ENCODE assay signal across 9 cellular contexts in the genomic region with DNA sequence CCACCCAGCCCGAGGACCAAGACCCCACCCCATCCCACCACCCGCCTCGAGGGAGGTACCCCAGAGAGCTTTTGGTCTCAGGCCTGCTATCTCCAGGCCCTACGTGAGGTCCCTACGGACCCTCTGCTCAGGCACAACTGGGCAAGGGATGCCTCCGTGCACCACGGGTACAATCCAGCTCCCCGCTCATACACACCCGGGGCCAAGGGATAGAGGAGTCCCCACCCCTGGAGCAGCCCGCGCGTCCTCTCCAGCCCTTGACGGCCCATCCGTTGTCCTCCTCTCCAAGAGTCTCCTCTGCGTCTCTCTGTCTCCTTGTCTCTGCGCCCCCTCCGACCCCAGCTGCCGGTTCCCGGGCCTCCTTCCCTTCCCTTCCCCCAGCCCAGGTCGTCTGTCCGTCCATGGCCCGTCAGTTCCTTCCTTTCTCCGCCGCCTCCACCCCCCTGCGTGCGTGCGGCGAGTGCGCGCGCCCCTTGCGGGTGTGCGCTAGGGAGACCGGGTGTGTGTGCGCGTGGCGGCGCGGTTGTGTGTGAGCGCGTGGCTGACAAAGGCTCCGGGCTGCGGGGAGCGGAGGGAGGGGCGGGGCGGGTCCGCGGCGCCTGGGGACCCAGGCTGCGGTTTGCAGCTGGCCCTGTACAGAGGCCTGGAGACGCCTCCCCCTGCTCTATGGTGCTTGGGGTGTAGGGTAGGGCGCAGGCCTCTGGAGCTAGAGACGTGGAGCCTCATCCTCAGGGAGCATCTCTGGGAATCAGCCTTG. TPM values are rescaled to one million over a fixed set of nuclear protein-coding genes. Genes with fewer than 3 reads are reported as not detected.
DNase-seq lines count a peak whose midpoint lies in the region; ATAC-seq, FAIRE-seq and TF ChIP-seq lines count a peak whose summit lies in the region.
"Had no signal": no experiment of that assay in that cellular context is flagged by ENCODE, and none has a peak within 500 bp of the region (broad histone marks: within the 10 kb centered on the region; RNA-seq: fewer than 3 reads in every experiment).

No MANE protein-coding gene starts in this region.

- intact Hi-C loops in endothelial cell of umbilical vein (cut with micrococcal nuclease), result loop anchor here (2.0 kb wide), 1 partner anchor 71 kb away; no protein-coding TSS in a partner anchor

- H3K79me2 ChIP-seq in endothelial cell of umbilical vein (ENCODE audit: control insufficient read depth, insufficient read depth, low read length), result no peaks in the 10 kb centered on the region

- BruUV-seq in endothelial cell of umbilical vein (replicated peaks; lab: Mats Ljungman, UMichigan), result no TSS peak

- no peaks in the 10 kb centered on the region for H3K9me1 ChIP-seq in endothelial cell of umbilical vein (replicated peaks; ENCODE audit: control insufficient read depth, extremely low read depth, insufficient read depth, low read length)

- POLR2A ChIA-PET in endothelial cell of umbilical vein (lab: Charles Lee), result interaction anchor here (2.4 kb wide), 1 partner anchor 39 kb away, joined by 8 read pairs; no protein-coding TSS in a partner anchor

- peak in 1 of 2 donors; percentile 7 for ATAC-seq in natural killer cell treated with Interleukin-12 subunit alpha and Interleukin-12 subunit beta and Interleukin-15 and Interleukin-18, amount 100 ng/mL, for 72 hours
- ATAC-seq in omental fat pad (ENCODE audit: low FRiP score), result no peak

- peak overlapping the region; percentile 44 for H3K4me2 ChIP-seq in endothelial cell of umbilical vein (ENCODE audit: insufficient read depth, low read length)

- peak overlapping the region; percentile 19 to 84 (median 50) for H3K4me3 ChIP-seq in endothelial cell of umbilical vein (replicated peaks in 1 of 3; ENCODE audit: insufficient read depth in 1 of 3, low read depth in 1 of 3, low read length in 3 of 3)

- no peak overlapping the region for H3K27ac Mint-ChIP-seq in natural killer cell treated with Interleukin-12 subunit alpha and Interleukin-12 subunit beta and Interleukin-15 and Interleukin-18, amount 100 ng/mL, for 72 hours

- H4K20me1 ChIP-seq in endothelial cell of umbilical vein (replicated peaks; ENCODE audit: control insufficient read depth, extremely low read depth, insufficient read depth, low read length), result no peaks in the 10 kb centered on the region

- no peaks in the 10 kb centered on the region for H3K27me3 ChIP-seq in endothelial cell of umbilical vein (ENCODE audit: control insufficient read depth in 2 of 2, insufficient read depth in 2 of 2, low read length in 2 of 2)

- H3K27me3 Mint-ChIP-seq in natural killer cell treated with Interleukin-12 subunit alpha and Interleukin-12 subunit beta and Interleukin-15 and Interleukin-18, amount 100 ng/mL, for 72 hours, result peaks cover 26 to 31% of the 10 kb centered on the region in 2 donors

- CTCF ChIA-PET in endothelial cell of umbilical vein (lab: Charles Lee), result interaction anchor here (0.8 to 3.9 kb wide), 10 partner anchors 9 to 79 kb away, joined by 3 to 31 read pairs (median 4); no protein-coding TSS in a partner anchor

- H3K36me3 ChIP-seq in endothelial cell of umbilical vein (ENCODE audit: control insufficient read depth in 2 of 2, extremely low read depth in 1 of 2, insufficient read depth in 2 of 2, low read length in 2 of 2), result peaks cover 0 to 4% of the 10 kb centered on the region in 2 experiments

- H3K4me3 Mint-ChIP-seq in natural killer cell treated with Interleukin-12 subunit alpha and Interleukin-12 subunit beta and Interleukin-15 and Interleukin-18, amount 100 ng/mL, for 72 hours, result peak overlapping the region; percentile 77

- dilution Hi-C loops in endothelial cell of umbilical vein (cut with MboI; ENCODE audit: extremely low pct_ligation_motif_present, low sequenced_read_pairs), result no loop called here

- DNase-seq in DMS53 (lab: John Stamatoyannopoulos, UW), result peak; percentile 74
- no peak for DNase-seq in DMS53 treated with DMSO at 0.1 percent for 48 hours (lab: John Stamatoyannopoulos, UW; ENCODE audit: unreplicated experiment)
- peak; percentile 44 for DNase-seq in SW480 (ENCODE audit: low spot score)
- DNase-seq in endothelial cell of umbilical vein (ENCODE audit: low read depth, low spot score), result peak; percentile 69
- no peak for DNase-seq in natural killer cell treated with Interleukin-12 subunit alpha and Interleukin-12 subunit beta and Interleukin-15 and Interleukin-18, amount 100 ng/mL, for 72 hours (ENCODE audit: low spot score)
- DNase-seq in COLO829 (ENCODE audit: low spot score), result no peak
- no peak for DNase-seq in omental fat pad (ENCODE audit: low spot score)
- DNase-seq in NCI-H774 (lab: John Stamatoyannopoulos, UW), result no peak

- no peaks in the 10 kb centered on the region for H3K9me3 Mint-ChIP-seq in natural killer cell treated with Interleukin-12 subunit alpha and Interleukin-12 subunit beta and Interleukin-15 and Interleukin-18, amount 100 ng/mL, for 72 hours

- H2AFZ ChIP-seq in endothelial cell of umbilical vein (ENCODE audit: low read depth, low read length), result peak overlapping the region; percentile 33

- H3K27ac ChIP-seq in endothelial cell of umbilical vein (ENCODE audit: insufficient read depth, low read depth, low read length), result peak overlapping the region; percentile 12

- H3K36me3 Mint-ChIP-seq in natural killer cell treated with Interleukin-12 subunit alpha and Interleukin-12 subunit beta and Interleukin-15 and Interleukin-18, amount 100 ng/mL, for 72 hours, result no peaks in the 10 kb centered on the region

- no peaks in the 10 kb centered on the region for H3K9me3 ChIP-seq in endothelial cell of umbilical vein (replicated peaks; ENCODE audit: control insufficient read depth, insufficient read depth, low read length)

- H3K4me1 ChIP-seq in endothelial cell of umbilical vein (ENCODE audit: control insufficient read depth, extremely low read depth, insufficient read depth, low read length), result peaks cover 28% of the 10 kb centered on the region

- no peak for TF ChIP-seq POLR2A in endothelial cell of umbilical vein (IDR thresholded peaks at IDR 0.05; ENCODE audit: low read depth, low read length)

- peaks cover 13 to 16% of the 10 kb centered on the region in 2 donors for H3K4me1 Mint-ChIP-seq in natural killer cell treated with Interleukin-12 subunit alpha and Interleukin-12 subunit beta and Interleukin-15 and Interleukin-18, amount 100 ng/mL, for 72 hours (ENCODE audit: low read depth in 2 of 2)

- peak overlapping the region; percentile 35 for H3K9ac ChIP-seq in endothelial cell of umbilical vein (replicated peaks; ENCODE audit: extremely low read depth, insufficient read depth, low read length)

- TF ChIP-seq CTCF in endothelial cell of umbilical vein (IDR thresholded peaks at IDR 0.05; ENCODE audit: extremely low read depth in 1 of 2, insufficient read depth in 1 of 2, low read depth in 1 of 2, low read length in 2 of 2), result peak in 1 of 2 donors; percentile 21
- TF ChIP-seq CTCF in omental fat pad (IDR thresholded peaks at IDR 0.05), result no peak

- FAIRE-seq in endothelial cell of umbilical vein (lab: Jason Lieb, UNC), result no peak
- FAIRE-seq: A204.1 had no signal

TF ChIP-seq in endothelial cell of umbilical vein, 7 proteins besides CTCF, POLR2A, EP300 and RAD21:
- no peak for TF ChIP-seq FOS (IDR thresholded peaks at IDR 0.05; ENCODE audit: borderline replicate concordance, insufficient read depth, low read length)
- TF ChIP-seq, protein P1, sequence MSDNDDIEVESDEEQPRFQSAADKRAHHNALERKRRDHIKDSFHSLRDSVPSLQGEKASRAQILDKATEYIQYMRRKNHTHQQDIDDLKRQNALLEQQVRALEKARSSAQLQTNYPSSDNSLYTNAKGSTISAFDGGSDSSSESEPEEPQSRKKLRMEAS (IDR thresholded peaks at IDR 0.05; ENCODE audit: insufficient read depth, insufficient read length), result peak; percentile 41
- peak; percentile 51 for TF ChIP-seq POLR2AphosphoS5 (IDR thresholded peaks at IDR 0.05; ENCODE audit: insufficient read depth, low read depth, low read length)
TF ChIP-seq in endothelial cell of umbilical vein: peak in this region for 2.

RNA-seq across cellular contexts. Expression of a gene that starts 0.9 kb away (rescaled TPM):
- total RNA-seq in endothelial cell of umbilical vein (56.6 and 77.3 TPM in 2 replicates), omental fat pad (10 to 100 TPM in 3 of 4 donors, 1 to 10 TPM in 1; 6.0 to 46.0 (median 22.6) TPM)
- polyA plus RNA-seq in endothelial cell of umbilical vein, result 70.2 and 77.3 TPM in 2 replicates
- 47.5 and 59.9 TPM in 2 replicates for polyA plus RNA-seq in endothelial cell of umbilical vein (2011; cell fraction: cytosol; rRNA removed)
- 70.4 and 94.6 TPM in 2 replicates for polyA plus RNA-seq in endothelial cell of umbilical vein (2011; cell fraction: nucleus; rRNA removed)
- 16.2 and 28.4 TPM in 2 replicates for polyA plus RNA-seq in endothelial cell of umbilical vein (2012)
- 46.1 and 59.7 TPM in 2 replicates for polyA minus RNA-seq in endothelial cell of umbilical vein
- not detected for polyA minus RNA-seq in endothelial cell of umbilical vein (2011; cell fraction: cytosol; rRNA and poly(A)+ RNA removed)
- 21.3 and 41.6 TPM in 2 replicates for polyA minus RNA-seq in endothelial cell of umbilical vein (2011; cell fraction: nucleus; rRNA and poly(A)+ RNA removed)
- not detected for total RNA-seq in natural killer cell treated with Interleukin-12 subunit alpha and Interleukin-12 subunit beta and Interleukin-15 and Interleukin-18, amount 100 ng/mL, for 72 hours

RNA-seq across cellular contexts. Expression of a gene that starts 55.6 kb away (rescaled TPM):
- total RNA-seq in endothelial cell of umbilical vein (78.1 and 79.2 TPM in 2 replicates), omental fat pad (100 to 1,000 TPM in 1 of 4 donors, 10 to 100 TPM in 3; 33.1 to 142 (median 39.1) TPM)
- 26.8 and 29.3 TPM in 2 replicates for polyA plus RNA-seq in endothelial cell of umbilical vein
- polyA plus RNA-seq in endothelial cell of umbilical vein (2011; cell fraction: cytosol; rRNA removed), result 23.1 and 28.2 TPM in 2 replicates
- 109 and 111 TPM in 2 replicates for polyA plus RNA-seq in endothelial cell of umbilical vein (2011; cell fraction: nucleus; rRNA removed)
- polyA plus RNA-seq in endothelial cell of umbilical vein (2012), result 54.2 and 58.6 TPM in 2 replicates
- 36.6 and 55.5 TPM in 2 replicates for polyA minus RNA-seq in endothelial cell of umbilical vein
- 65.2 TPM for polyA minus RNA-seq in endothelial cell of umbilical vein (2011; cell fraction: cytosol; rRNA and poly(A)+ RNA removed)
- 43.8 and 58.8 TPM in 2 replicates for polyA minus RNA-seq in endothelial cell of umbilical vein (2011; cell fraction: nucleus; rRNA and poly(A)+ RNA removed)
- total RNA-seq in natural killer cell treated with Interleukin-12 subunit alpha and Interleukin-12 subunit beta and Interleukin-15 and Interleukin-18, amount 100 ng/mL, for 72 hours, result 100 to 1,000 TPM in 1 of 2 donors, 10 to 100 TPM in 1; 92.3 to 246 TPM

Comparison
In these comparisons a context has a peak if more than half of its experiments do, and no peak if none do; other contexts are left out.
1. DNase-seq: peak in DMS53 (single experiment), SW480 (single experiment) and endothelial cell of umbilical vein (single experiment); none in DMS53 treated with DMSO at 0.1 percent for 48 hours (single experiment), natural killer cell treated with Interleukin-12 subunit alpha and Interleukin-12 subunit beta and Interleukin-15 and Interleukin-18, amount 100 ng/mL, for 72 hours (single experiment), COLO829 (single experiment), omental fat pad (single experiment) and NCI-H774 (single experiment).
2. RNA of a gene that starts 0.9 kb away (total RNA-seq): 56.6 to 77.3 TPM in endothelial cell of umbilical vein and 6.0 to 46.0 TPM in omental fat pad; not detected in natural killer cell treated with Interleukin-12 subunit alpha and Interleukin-12 subunit beta and Interleukin-15 and Interleukin-18, amount 100 ng/mL, for 72 hours; every median in the first group is over 4 times any median in the second.